In genomic region chr3:60243456-60243855, GRCh38 we compare ENCODE assay signal across 35 cellular contexts.
"Had no signal": no experiment of that assay in that cellular context is flagged by ENCODE, and none has a peak within 500 bp of the region (broad histone marks: within the 10 kb centered on the region; RNA-seq: fewer than 3 reads in every experiment).

No MANE protein-coding gene starts in this region.

- H3K36me3 ChIP-seq: MG63 had no signal

- H3K27me3 ChIP-seq: MG63 had no signal

- H3K27ac ChIP-seq: KMS-11 had no signal

- H3K9ac ChIP-seq: KMS-11 had no signal

- H3K4me2 ChIP-seq: KMS-11 had no signal

- DNase-seq: Karpas-422, Kasumi-1, MG63, MM.1S, MV-4-11, NCI-H1048, NCI-H1092, NCI-H1092 treated with DMSO at 0.1 percent for 48 hours, NCI-H1105, NCI-H1105 treated with DMSO at 0.1 percent for 48 hours, NCI-H1417, NCI-H1417 treated with DMSO at 0.1 percent for 48 hours, NCI-H1436, NCI-H1436 treated with DMSO at 0.1 percent for 48 hours, NCI-H146, NCI-H1694, NCI-H1694 treated with DMSO at 0.1 percent for 48 hours, NCI-H187, NCI-H187 treated with DMSO at 0.1 percent for 48 hours, NCI-H1930, NCI-H2029, NCI-H2029 treated with DMSO at 0.1 percent for 48 hours, NCI-H2081, NCI-H2081 treated with DMSO at 0.1 percent for 48 hours, NCI-H2107, NCI-H2171, NCI-H2171 treated with DMSO at 0.1 percent for 48 hours, NCI-H2227 treated with DMSO at 0.1 percent for 48 hours, NCI-H226, NCI-H345, NCI-H446, NCI-H446 treated with DMSO at 0.1 percent for 48 hours, NCI-H510A, NCI-H510A treated with DMSO at 0.1 percent for 48 hours had no signal

- H3K9me3 ChIP-seq: MG63 had no signal

- H3K4me3 ChIP-seq: MG63 had no signal
